Comparison of ENCODE assay signal across 7 cellular contexts in genomic region chr3:113275876-113276580, GRCh38.
DNase-seq lines count a peak whose midpoint lies in the region; ATAC-seq and TF ChIP-seq lines count a peak whose summit lies in the region.

No MANE protein-coding gene starts in this region.

- ATAC-seq in GM18505 (IDR thresholded peaks at IDR 0.05; ENCODE audit: unreplicated experiment), result peak; percentile 70
- peak; percentile 68 to 77 for ATAC-seq in right cardiac atrium

- TF ChIP-seq POLR2A in GM18505 (IDR thresholded peaks at IDR 0.05; ENCODE audit: borderline replicate concordance, extremely low read depth, insufficient read depth, insufficient read length), result no peak

- H3K27ac ChIP-seq in right cardiac atrium (ENCODE audit: low read length), result peak overlapping the region; percentile 51

- peak; percentile 17 for DNase-seq in HCEC 1CT
- DNase-seq in NCI-H128 (lab: John Stamatoyannopoulos, UW; ENCODE audit: unreplicated experiment), result peak; percentile 44
- DNase-seq in amniotic epithelial cell (ENCODE audit: low read depth), result peak; percentile 41
- peak; percentile 68 to 82 (median 77) for DNase-seq in right cardiac atrium
- DNase-seq in NCI-H1694 (lab: John Stamatoyannopoulos, UW), result no peak

- H3K36me3 ChIP-seq in skeletal muscle satellite cell (ENCODE audit: insufficient read depth, low read length), result no peaks in the 10 kb centered on the region

- H3K27me3 ChIP-seq in right cardiac atrium (ENCODE audit: control insufficient read depth, insufficient read depth) (no peaks in the 10 kb centered on the region), skeletal muscle satellite cell (ENCODE audit: control insufficient read depth, insufficient read depth, low read length) (no peaks in the 10 kb centered on the region)

- intact Hi-C loops in right cardiac atrium (cut with DNase I), result no loop called here

- H3K9ac ChIP-seq in skeletal muscle satellite cell (ENCODE audit: low read depth, low read length), result peak overlapping the region; percentile 83

- H3K4me3 ChIP-seq in right cardiac atrium (ENCODE audit: low read length) (peak overlapping the region; percentile 3), skeletal muscle satellite cell (ENCODE audit: low read length) (peak overlapping the region; percentile 59)

- no peaks in the 10 kb centered on the region for H3K9me3 ChIP-seq in right cardiac atrium (ENCODE audit: control insufficient read depth, low read length)
- no peaks in the 10 kb centered on the region for H3K9me3 ChIP-seq in skeletal muscle satellite cell (replicated peaks; ENCODE audit: low read length)

- WGBS in right cardiac atrium, result 45% methylated on average over 14 of the region's 14 CpGs

- H3K4me2 ChIP-seq in skeletal muscle satellite cell (ENCODE audit: low read length), result peak overlapping the region; percentile 85

- H3K4me1 ChIP-seq in right cardiac atrium (ENCODE audit: control insufficient read depth, insufficient read depth, low read length) (peaks cover 4% of the 10 kb centered on the region), skeletal muscle satellite cell (ENCODE audit: control insufficient read depth, insufficient read depth, low read length) (peaks cover 16% of the 10 kb centered on the region)
